In genomic region chr11:75323609-75324008, GRCh38 we compare ENCODE assay signal across 17 cellular contexts. TPM values are rescaled to one million over a fixed set of nuclear protein-coding genes. Genes with fewer than 3 reads are reported as not detected.
DNase-seq lines count a peak whose midpoint lies in the region; ATAC-seq and TF ChIP-seq lines count a peak whose summit lies in the region.
"Had no signal": no experiment of that assay in that cellular context is flagged by ENCODE, and none has a peak within 500 bp of the region (broad histone marks: within the 10 kb centered on the region; RNA-seq: fewer than 3 reads in every experiment).

No MANE protein-coding gene starts in this region.

- WGBS in right lobe of liver (ENCODE audit: insufficient coverage, low coverage, low lambda C conversion rate, missing lambda C conversion rate): 38% methylated on average over 7 of the region's 7 CpGs
- 76 to 77% methylated on average over 7 of the region's 7 CpGs for WGBS in thyroid gland, 2 donors

- H3K9me3 ChIP-seq in CD4-positive, alpha-beta T cell (ENCODE audit: control insufficient read depth, low read length): no peaks in the 10 kb centered on the region
- H3K9me3 ChIP-seq in right lobe of liver (no peaks in the 10 kb centered on the region), thyroid gland (no peaks in the 10 kb centered on the region)

- H3K36me3 ChIP-seq in right lobe of liver (no peaks in the 10 kb centered on the region), thyroid gland (no peaks in the 10 kb centered on the region)

- H3K4me3 Mint-ChIP-seq in CD4-positive, alpha-beta T cell: peak overlapping the region; percentile 49
- no peak overlapping the region for H3K4me3 Mint-ChIP-seq in WTC11
- H3K4me3 Mint-ChIP-seq: B cell had no signal

- POLR2A ChIA-PET in CD4-positive, alpha-beta T cell (lab: Charles Lee): interaction anchor here (0.7 to 1.1 kb wide), 2 partner anchors 17 to 27 kb away, joined by 3 read pairs; partner anchors contain the start of gene ARRB1
- POLR2A ChIA-PET in WTC11 (lab: Charles Lee): no interaction called here

- no peak overlapping the region for H3K4me3 ChIP-seq in right lobe of liver
- no peak overlapping the region for H3K4me3 ChIP-seq in thyroid gland (replicated peaks in 1 of 3)

- peaks cover 20% of the 10 kb centered on the region for H3K36me3 Mint-ChIP-seq in CD4-positive, alpha-beta T cell (ENCODE audit: low read depth)
- peaks cover 13% of the 10 kb centered on the region for H3K36me3 Mint-ChIP-seq in WTC11

- peak overlapping the region; percentile 71 for H3K27ac Mint-ChIP-seq in CD4-positive, alpha-beta T cell
- peak overlapping the region; percentile 71 for H3K27ac Mint-ChIP-seq in WTC11
- H3K27ac Mint-ChIP-seq: B cell had no signal

- in situ Hi-C loops in KBM-7 (cut with MboI; ENCODE audit: low pct_unique_long_range_greater_than_20kb, low sequenced_read_pairs): no loop called here

- H3K4me1 ChIP-seq in right lobe of liver (peaks cover 0 to 14% (median 7%) of the 10 kb centered on the region in 4 donors), thyroid gland (peaks cover 6 to 26% of the 10 kb centered on the region in 2 donors)

- intact Hi-C loops in CD4-positive, alpha-beta T cell (cut with DNase I, micrococcal nuclease): no loop called here
- intact Hi-C loops in right lobe of liver (cut with DNase I) (loop anchor here (5.0 to 10.0 kb wide), 2 partner anchors 41 to 61 kb away; no protein-coding TSS in a partner anchor), thyroid gland (cut with DNase I) (no loop called here)

- TF ChIP-seq CTCF in CD4-positive, alpha-beta T cell (IDR thresholded peaks at IDR 0.05): no peak
- TF ChIP-seq CTCF in WTC11 (IDR thresholded peaks at IDR 0.05) (no peak), right lobe of liver (IDR thresholded peaks at IDR 0.05) (no peak), thyroid gland (IDR thresholded peaks at IDR 0.05) (no peak)

- ATAC-seq in CD4-positive, alpha-beta T cell (ENCODE audit: poor library complexity): no peak
- ATAC-seq in WTC11 (peak; percentile 60), right lobe of liver (peak; percentile 24 to 66 (median 48)), HG02981 (IDR thresholded peaks at IDR 0.05; ENCODE audit: unreplicated experiment) (no peak)
- ATAC-seq: Right ventricle myocardium inferior had no signal

- no peaks in the 10 kb centered on the region for H3K27me3 ChIP-seq in CD4-positive, alpha-beta T cell (ENCODE audit: control insufficient read depth, insufficient read depth, low read length)
- no peaks in the 10 kb centered on the region for H3K27me3 ChIP-seq in right lobe of liver
- H3K27me3 ChIP-seq in thyroid gland: no peaks in the 10 kb centered on the region

- H3K9me3 Mint-ChIP-seq in CD4-positive, alpha-beta T cell: no peaks in the 10 kb centered on the region
- H3K9me3 Mint-ChIP-seq in WTC11: no peaks in the 10 kb centered on the region

- no peak overlapping the region for H3K27ac ChIP-seq in CD4-positive, alpha-beta T cell (ENCODE audit: low read depth, low read length)
- H3K27ac ChIP-seq in right lobe of liver: no peak overlapping the region
- H3K27ac ChIP-seq in thyroid gland: no peak overlapping the region

- H3K4me1 Mint-ChIP-seq in CD4-positive, alpha-beta T cell (ENCODE audit: low read depth): peaks cover 62% of the 10 kb centered on the region
- peaks cover 77% of the 10 kb centered on the region for H3K4me1 Mint-ChIP-seq in WTC11

- CTCF ChIA-PET in CD4-positive, alpha-beta T cell (lab: Charles Lee): interaction anchor here (1.3 kb wide), 1 partner anchor 61 kb away, joined by 3 read pairs; no protein-coding TSS in a partner anchor
- CTCF ChIA-PET in WTC11 (lab: Charles Lee): interaction anchor here (0.6 to 1.8 kb wide), 4 partner anchors 19 to 151 kb away, joined by 3 to 10 read pairs (median 4); no protein-coding TSS in a partner anchor

- no peaks in the 10 kb centered on the region for H3K27me3 Mint-ChIP-seq in CD4-positive, alpha-beta T cell
- no peaks in the 10 kb centered on the region for H3K27me3 Mint-ChIP-seq in WTC11 (ENCODE audit: low read depth)

- no peak for DNase-seq in CD4-positive, alpha-beta T cell
- DNase-seq in DMS53 (lab: John Stamatoyannopoulos, UW) (peak; percentile 99), WTC11 (ENCODE audit: low spot score) (no peak), right lobe of liver (no peak), thyroid gland (no peak), midbrain (lab: John Stamatoyannopoulos, UW) (no peak), KBM-7 (no peak)
- DNase-seq: activated effector memory CD4-positive, alpha-beta T cell treated with anti-CD3 and anti-CD28 coated beads, Interleukin-2, amount 50 U/mL, for 16 hours; central memory CD4-positive, alpha-beta T cell; IMR-90; NCI-H1105 treated with DMSO at 0.1 percent for 48 hours; NK-92 treated with Interleukin-12 subunit alpha and Interleukin-12 subunit beta, amount 100 ng/mL, for 24 hours; stimulated activated CD4-positive, alpha-beta T cell treated with anti-CD3 and anti-CD28 coated beads, Interleukin-2, amount 100 ng/mL, for 48 hours; T1000 had no signal

- no peak for TF ChIP-seq POLR2A in right lobe of liver (IDR thresholded peaks at IDR 0.05)
- TF ChIP-seq POLR2A in thyroid gland (IDR thresholded peaks at IDR 0.05): no peak

TF ChIP-seq in WTC11, 78 proteins besides CTCF, POLR2A, EP300 and RAD21:
- TF ChIP-seq, protein P1, sequence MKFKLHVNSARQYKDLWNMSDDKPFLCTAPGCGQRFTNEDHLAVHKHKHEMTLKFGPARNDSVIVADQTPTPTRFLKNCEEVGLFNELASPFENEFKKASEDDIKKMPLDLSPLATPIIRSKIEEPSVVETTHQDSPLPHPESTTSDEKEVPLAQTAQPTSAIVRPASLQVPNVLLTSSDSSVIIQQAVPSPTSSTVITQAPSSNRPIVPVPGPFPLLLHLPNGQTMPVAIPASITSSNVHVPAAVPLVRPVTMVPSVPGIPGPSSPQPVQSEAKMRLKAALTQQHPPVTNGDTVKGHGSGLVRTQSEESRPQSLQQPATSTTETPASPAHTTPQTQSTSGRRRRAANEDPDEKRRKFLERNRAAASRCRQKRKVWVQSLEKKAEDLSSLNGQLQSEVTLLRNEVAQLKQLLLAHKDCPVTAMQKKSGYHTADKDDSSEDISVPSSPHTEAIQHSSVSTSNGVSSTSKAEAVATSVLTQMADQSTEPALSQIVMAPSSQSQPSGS (CRISPR knock-in tag; IDR thresholded peaks at IDR 0.05; ENCODE audit: borderline replicate concordance, low read depth): no peak
- TF ChIP-seq ETV6 (CRISPR knock-in tag; IDR thresholded peaks at IDR 0.05): peak; percentile 2; the same call in 1 of the 2 replicates
TF ChIP-seq in WTC11: peak in this region for 1.

RNA-seq across cellular contexts. Expression of gene ARRB1, which starts 27.9 kb away (rescaled TPM):
- total RNA-seq in CD4-positive, alpha-beta T cell: 10 to 100 TPM; 26.7 to 27.8 TPM
- total RNA-seq in WTC11 (2021) (81.0 to 90.1 TPM (median 82.9 TPM) in 3 replicates), right lobe of liver (10 to 100 TPM in 5 of 6 experiments, 1 to 10 TPM in 1; 8.6 to 26.4 (median 24.5) TPM), thyroid gland (10 to 100 TPM; 15.7 to 44.7 (median 27.7) TPM)

Comparison
In these comparisons a context has a peak if more than half of its experiments do, and no peak if none do; other contexts are left out.
1. ATAC-seq: peak in WTC11 (single experiment) and right lobe of liver (4 of 4); none in CD4-positive, alpha-beta T cell (single experiment) and HG02981 (single experiment).
2. intact Hi-C loops: an anchor here in right lobe of liver (5.0 to 10.0 kb wide); none called in CD4-positive, alpha-beta T cell and thyroid gland.